Comparison of ENCODE assay signal across 13 cellular contexts in the genomic region with DNA sequence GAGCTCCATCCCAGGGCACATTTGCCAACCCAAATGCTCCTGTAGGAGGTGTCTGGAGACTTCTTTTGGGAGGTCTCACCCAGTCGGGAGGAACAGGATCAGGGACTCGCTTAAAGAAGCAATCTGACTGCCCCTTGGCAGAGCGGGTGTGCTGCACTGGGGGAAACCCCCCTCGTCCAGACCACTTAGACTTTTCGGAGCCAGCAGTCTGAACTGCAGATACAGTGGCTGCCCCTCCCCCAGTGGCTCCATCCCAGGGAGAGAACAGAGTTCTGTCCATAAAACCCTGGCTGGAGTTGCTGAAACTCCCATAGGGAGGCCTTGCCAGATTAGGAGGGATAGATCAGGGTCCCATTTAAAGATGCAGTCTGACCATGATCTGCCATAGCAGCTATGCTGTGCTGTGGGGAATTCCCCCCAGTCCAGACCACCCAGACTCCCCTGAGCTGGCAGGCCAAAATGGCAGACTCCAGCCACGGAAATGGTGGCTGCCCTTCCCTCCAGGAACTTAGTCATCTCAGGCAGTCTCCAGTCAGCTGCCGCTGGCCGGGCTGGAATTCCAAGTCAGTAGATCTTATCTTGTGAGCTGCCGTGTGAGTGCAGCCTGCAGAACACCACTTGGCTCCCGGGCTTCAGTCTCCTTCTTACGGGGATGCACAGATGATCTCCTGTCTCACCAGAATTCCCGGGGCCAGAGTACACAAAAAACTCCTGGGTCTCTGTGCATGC.
DNase-seq lines count a peak whose midpoint lies in the region; ATAC-seq and TF ChIP-seq lines count a peak whose summit lies in the region.
"Had no signal": no experiment of that assay in that cellular context is flagged by ENCODE, and none has a peak within 500 bp of the region (broad histone marks: within the 10 kb centered on the region; RNA-seq: fewer than 3 reads in every experiment).

No MANE protein-coding gene starts in this region.

- H3K4me1 ChIP-seq in hepatocyte (ENCODE audit: insufficient read depth) (peaks cover 3% of the 10 kb centered on the region), upper lobe of right lung (no peaks in the 10 kb centered on the region)

- H3K9me3 ChIP-seq in hepatocyte (ENCODE audit: low read depth): no peaks in the 10 kb centered on the region
- no peaks in the 10 kb centered on the region for H3K9me3 ChIP-seq in upper lobe of right lung

- H3K27ac ChIP-seq in hepatocyte (peak overlapping the region; percentile 16), upper lobe of right lung (no peak overlapping the region)

- no peaks in the 10 kb centered on the region for H4K20me1 ChIP-seq in hepatocyte (ENCODE audit: insufficient read depth, poor library complexity, severe bottlenecking)

- TF ChIP-seq CTCF in hepatocyte (IDR thresholded peaks at IDR 0.05; ENCODE audit: poor library complexity) (no peak), upper lobe of right lung (IDR thresholded peaks at IDR 0.05) (no peak)

- no peak overlapping the region for H3K4me2 ChIP-seq in hepatocyte

- H3K36me3 ChIP-seq in hepatocyte (replicated peaks; ENCODE audit: insufficient read depth, low read depth): no peaks in the 10 kb centered on the region
- H3K36me3 ChIP-seq in upper lobe of right lung: no peaks in the 10 kb centered on the region

- intact Hi-C loops in upper lobe of right lung (cut with DNase I): no loop called here

- H3K9me2 ChIP-seq in hepatocyte (replicated peaks; ENCODE audit: insufficient read depth): no peaks in the 10 kb centered on the region

- H3K4me3 ChIP-seq in hepatocyte (no peak overlapping the region), upper lobe of right lung (no peak overlapping the region)

- peak; percentile 2 for DNase-seq in SIG-M5 treated with dmso at 0.1 percent for 504 hours (lab: John Stamatoyannopoulos, UW; ENCODE audit: unreplicated experiment)
- no peak for DNase-seq in SIG-M5 (lab: John Stamatoyannopoulos, UW)
- DNase-seq in hepatocyte (ENCODE audit: low spot score): peak; percentile 34
- DNase-seq in upper lobe of right lung: no peak
- no peak for DNase-seq in C1 segment of cervical spinal cord (lab: John Stamatoyannopoulos, UW)
- DNase-seq: activated CD4-positive, alpha-beta T cell treated with anti-CD3 and anti-CD28 coated beads, Interleukin-2, amount 10 ng/mL, durations not matched to agents 24 days and 14 days; MM.1S; NCI-H2171 treated with DMSO at 0.1 percent for 48 hours; small intestine had no signal

- no peaks in the 10 kb centered on the region for H3K79me2 ChIP-seq in hepatocyte

- WGBS in hepatocyte (ENCODE audit: low lambda C conversion rate, missing lambda C conversion rate): 43% methylated on average over 12 of the region's 12 CpGs

- ATAC-seq in SK-N-SH treated with all-trans-retinoic acid at 6 μM for 48 hours (peak; percentile 83), upper lobe of right lung (peak; percentile 31), GM21526 (IDR thresholded peaks at IDR 0.05; ENCODE audit: low FRiP score, unreplicated experiment) (no peak), esophagus mucosa (no peak)
- ATAC-seq: left lobe of liver had no signal

- no peak overlapping the region for H2AFZ ChIP-seq in hepatocyte

- H3K27me3 ChIP-seq in hepatocyte: no peaks in the 10 kb centered on the region
- H3K27me3 ChIP-seq in upper lobe of right lung: no peaks in the 10 kb centered on the region

TF ChIP-seq in SK-N-SH treated with all-trans-retinoic acid at 6 μM for 48 hours, 23 proteins besides CTCF, POLR2A, EP300 and RAD21:
- TF ChIP-seq TSHZ2 (CRISPR knock-in tag; IDR thresholded peaks at IDR 0.05): no peak
- no peak for TF ChIP-seq ZFP3 (CRISPR knock-in tag; IDR thresholded peaks at IDR 0.05)
- TF ChIP-seq ZC3H10 (CRISPR knock-in tag; IDR thresholded peaks at IDR 0.05): no peak
- no peak for TF ChIP-seq BACH2 (CRISPR knock-in tag; IDR thresholded peaks at IDR 0.05; ENCODE audit: borderline replicate concordance)
- TF ChIP-seq ZNF70 (CRISPR knock-in tag; IDR thresholded peaks at IDR 0.05): no peak
- no peak for TF ChIP-seq POU6F1 (CRISPR knock-in tag; IDR thresholded peaks at IDR 0.05; ENCODE audit: borderline replicate concordance, low read depth)
- no peak for TF ChIP-seq TCF4 (CRISPR knock-in tag; IDR thresholded peaks at IDR 0.05; ENCODE audit: borderline replicate concordance)
- no peak for TF ChIP-seq ZNF565 (CRISPR knock-in tag; conservative IDR thresholded peaks at IDR 0.05; ENCODE audit: low read depth)
- TF ChIP-seq ARNTL (CRISPR knock-in tag; IDR thresholded peaks at IDR 0.05; ENCODE audit: borderline replicate concordance, low read depth): no peak
- no peak for TF ChIP-seq GLIS3 (CRISPR knock-in tag; IDR thresholded peaks at IDR 0.05)
- TF ChIP-seq, protein P1, sequence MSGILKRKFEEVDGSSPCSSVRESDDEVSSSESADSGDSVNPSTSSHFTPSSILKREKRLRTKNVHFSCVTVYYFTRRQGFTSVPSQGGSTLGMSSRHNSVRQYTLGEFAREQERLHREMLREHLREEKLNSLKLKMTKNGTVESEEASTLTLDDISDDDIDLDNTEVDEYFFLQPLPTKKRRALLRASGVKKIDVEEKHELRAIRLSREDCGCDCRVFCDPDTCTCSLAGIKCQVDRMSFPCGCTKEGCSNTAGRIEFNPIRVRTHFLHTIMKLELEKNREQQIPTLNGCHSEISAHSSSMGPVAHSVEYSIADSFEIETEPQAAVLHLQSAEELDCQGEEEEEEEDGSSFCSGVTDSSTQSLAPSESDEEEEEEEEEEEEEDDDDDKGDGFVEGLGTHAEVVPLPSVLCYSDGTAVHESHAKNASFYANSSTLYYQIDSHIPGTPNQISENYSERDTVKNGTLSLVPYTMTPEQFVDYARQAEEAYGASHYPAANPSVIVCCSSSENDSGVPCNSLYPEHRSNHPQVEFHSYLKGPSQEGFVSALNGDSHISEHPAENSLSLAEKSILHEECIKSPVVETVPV (CRISPR knock-in tag; IDR thresholded peaks at IDR 0.05): no peak
- TF ChIP-seq ZFP30 (CRISPR knock-in tag; IDR thresholded peaks at IDR 0.05): no peak
- TF ChIP-seq PPARA (CRISPR knock-in tag; IDR thresholded peaks at IDR 0.05; ENCODE audit: borderline replicate concordance): no peak
- TF ChIP-seq ZNF8 (CRISPR knock-in tag; IDR thresholded peaks at IDR 0.05): no peak
- TF ChIP-seq OSR1 (CRISPR knock-in tag; IDR thresholded peaks at IDR 0.05): no peak
TF ChIP-seq in SK-N-SH treated with all-trans-retinoic acid at 6 μM for 48 hours: peak in this region for 0.

Comparison
In these comparisons a context has a peak if more than half of its experiments do, and no peak if none do; other contexts are left out.
1. DNase-seq: peak in SIG-M5 treated with dmso at 0.1 percent for 504 hours (single experiment) and hepatocyte (single experiment); none in SIG-M5 (single experiment), upper lobe of right lung (single experiment) and C1 segment of cervical spinal cord (0 of 14).
2. ATAC-seq: peak in SK-N-SH treated with all-trans-retinoic acid at 6 μM for 48 hours (single experiment) and upper lobe of right lung (single experiment); none in GM21526 (single experiment) and esophagus mucosa (single experiment).